ENCODE assay signal across 20 cellular contexts in the genomic region with DNA sequence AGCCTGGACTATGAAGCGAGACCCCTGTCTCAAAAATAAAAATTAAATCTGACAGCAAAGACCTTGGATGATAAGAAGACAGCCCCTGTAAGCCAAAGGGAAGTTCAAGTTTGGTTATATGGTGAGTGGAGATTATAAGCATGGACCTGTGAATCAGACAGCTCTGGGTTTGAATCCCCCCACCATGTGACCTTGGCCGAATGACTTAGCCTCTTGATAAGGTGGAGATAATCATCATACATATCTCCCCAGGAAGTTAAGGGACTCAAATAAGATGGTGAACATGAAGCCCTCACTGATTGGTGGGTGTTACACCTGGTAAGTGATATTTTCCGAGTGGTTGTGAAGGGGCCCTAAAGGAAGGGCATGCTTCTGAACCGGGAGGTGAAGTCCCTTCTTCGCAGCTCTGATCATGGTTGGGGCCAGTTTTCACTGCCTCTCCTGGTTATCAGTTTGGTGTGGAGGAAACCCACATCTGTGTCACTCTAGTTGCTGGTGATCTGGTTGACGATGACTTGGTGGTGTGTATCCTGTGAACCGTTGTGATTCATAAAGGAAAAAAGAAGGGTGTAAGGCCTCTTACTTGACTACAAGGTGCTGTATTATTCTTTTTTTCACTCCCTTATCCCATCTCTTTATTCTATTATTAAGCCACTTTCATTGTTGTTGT.
A peak's percentile ranks its signal among the peaks of the same experiment; 100 is the strongest.
DNase-seq lines count a peak whose midpoint lies in the region; ATAC-seq and FAIRE-seq lines count a peak whose summit lies in the region.
"Had no signal": no experiment of that assay in that cellular context is flagged by ENCODE, and none has a peak within 500 bp of the region (broad histone marks: within the 10 kb centered on the region; RNA-seq: fewer than 3 reads in every experiment).

No MANE protein-coding gene starts in this region.

- no peak overlapping the region for H3K27ac Mint-ChIP-seq in activated T-cell treated with anti-CD3 and anti-CD28 coated beads, Interleukin-2, amount 50 U/mL, for 72 hours
- peak overlapping the region; percentile 62 for H3K27ac Mint-ChIP-seq in activated naive CD8-positive, alpha-beta T cell treated with anti-CD3 and anti-CD28 coated beads, Interleukin-2, amount 50 U/mL, for 24 hours
- H3K27ac Mint-ChIP-seq: activated T-helper 1 cell treated with anti-CD3 and anti-CD28 coated beads, Interleukin-12 subunit alpha, Interleukin-12 subunit beta, Interleukin-2, Interleukin-4 antibody, amounts not matched to agents 30 ng/mL and 10 ng/mL and 1 ng/mL, durations not matched to agents 14 hours and 24 hours and 36 hours; effector memory CD8-positive, alpha-beta T cell had no signal

- DNase-seq in activated T-cell treated with anti-CD3 and anti-CD28 coated beads, Interleukin-2, amount 50 U/mL, for 72 hours = peak in 1 of 2 donors; percentile 14
- no peak for DNase-seq in activated T-cell treated with anti-CD3 and anti-CD28 coated beads, Interleukin-2, amount 50 U/mL, for 1 hour
- DNase-seq in activated naive CD8-positive, alpha-beta T cell treated with anti-CD3 and anti-CD28 coated beads, Interleukin-2, amount 50 U/mL, for 24 hours = peak; percentile 27
- DNase-seq in H4 (ENCODE audit: low spot score) (no peak), ecto neural progenitor cell (ENCODE audit: low spot score) (no peak), RCC 7860 (ENCODE audit: low spot score) (no peak)
- DNase-seq: CD8-positive, alpha-beta memory T cell; effector memory CD8-positive, alpha-beta T cell; foreskin keratinocyte; Kasumi-1; midbrain; NCI-H187; NCI-H526; ovary; PC-3 had no signal

- peak; percentile 78 to 81 for ATAC-seq in activated T-cell treated with anti-CD3 and anti-CD28 coated beads, Interleukin-2, amount 50 U/mL, for 72 hours (replicated peaks in 1 of 2)
- peak; percentile 94 for ATAC-seq in activated naive CD8-positive, alpha-beta T cell treated with anti-CD3 and anti-CD28 coated beads, Interleukin-2, amount 50 U/mL, for 24 hours
- ATAC-seq: effector memory CD8-positive, alpha-beta T cell; foreskin keratinocyte; GM12878; PC-3 had no signal

- H3K9me3 Mint-ChIP-seq in activated T-cell treated with anti-CD3 and anti-CD28 coated beads, Interleukin-2, amount 50 U/mL, for 72 hours = peaks cover 0 to 2% of the 10 kb centered on the region in 2 donors
- H3K9me3 Mint-ChIP-seq in activated naive CD8-positive, alpha-beta T cell treated with anti-CD3 and anti-CD28 coated beads, Interleukin-2, amount 50 U/mL, for 24 hours = no peaks in the 10 kb centered on the region
- H3K9me3 Mint-ChIP-seq: activated T-helper 1 cell treated with anti-CD3 and anti-CD28 coated beads, Interleukin-12 subunit alpha, Interleukin-12 subunit beta, Interleukin-2, Interleukin-4 antibody, amounts not matched to agents 30 ng/mL and 10 ng/mL and 1 ng/mL, durations not matched to agents 14 hours and 24 hours and 36 hours; CD8-positive, alpha-beta memory T cell; effector memory CD8-positive, alpha-beta T cell had no signal

- H3K27me3 ChIP-seq in muscle layer of duodenum (ENCODE audit: low read depth, low read length) (no peaks in the 10 kb centered on the region), subcutaneous abdominal adipose tissue (ENCODE audit: control insufficient read depth in 5 of 5, insufficient read depth in 4 of 5, low read length in 5 of 5) (no peaks in the 10 kb centered on the region)
- H3K27me3 ChIP-seq: foreskin keratinocyte, ovary had no signal

- H3K36me3 ChIP-seq in muscle layer of duodenum (ENCODE audit: control insufficient read depth in 1 of 2, insufficient read depth in 2 of 2, low read length in 2 of 2) (peaks cover 0 to 6% of the 10 kb centered on the region in 2 donors), subcutaneous abdominal adipose tissue (ENCODE audit: control insufficient read depth in 5 of 5, insufficient read depth in 5 of 5, low read length in 5 of 5) (peaks cover 0 to 22% (median 14%) of the 10 kb centered on the region in 5 donors)
- H3K36me3 ChIP-seq: ovary had no signal

- H3K4me3 ChIP-seq in muscle layer of duodenum (ENCODE audit: low read depth in 1 of 2, low read length in 2 of 2) (no peak overlapping the region), subcutaneous abdominal adipose tissue (ENCODE audit: low read depth in 1 of 5, low read length in 5 of 5) (no peak overlapping the region)
- H3K4me3 ChIP-seq: GM12878, ovary had no signal

- no peak overlapping the region for H3K4me3 Mint-ChIP-seq in activated T-cell treated with anti-CD3 and anti-CD28 coated beads, Interleukin-2, amount 50 U/mL, for 72 hours
- H3K4me3 Mint-ChIP-seq in activated naive CD8-positive, alpha-beta T cell treated with anti-CD3 and anti-CD28 coated beads, Interleukin-2, amount 50 U/mL, for 24 hours = no peak overlapping the region
- H3K4me3 Mint-ChIP-seq: activated T-helper 1 cell treated with anti-CD3 and anti-CD28 coated beads, Interleukin-12 subunit alpha, Interleukin-12 subunit beta, Interleukin-2, Interleukin-4 antibody, amounts not matched to agents 30 ng/mL and 10 ng/mL and 1 ng/mL, durations not matched to agents 14 hours and 24 hours and 36 hours; effector memory CD8-positive, alpha-beta T cell had no signal

- no peak overlapping the region for H3K9ac ChIP-seq in subcutaneous abdominal adipose tissue (ENCODE audit: low read length in 5 of 5)

- no peak for FAIRE-seq in RCC 7860 (lab: Jason Lieb, UNC)
- FAIRE-seq: GM12878 had no signal

- no peaks in the 10 kb centered on the region for H3K27me3 Mint-ChIP-seq in activated T-cell treated with anti-CD3 and anti-CD28 coated beads, Interleukin-2, amount 50 U/mL, for 72 hours (ENCODE audit: low read depth)
- H3K27me3 Mint-ChIP-seq in activated naive CD8-positive, alpha-beta T cell treated with anti-CD3 and anti-CD28 coated beads, Interleukin-2, amount 50 U/mL, for 24 hours = no peaks in the 10 kb centered on the region
- H3K27me3 Mint-ChIP-seq: CD8-positive, alpha-beta memory T cell; effector memory CD8-positive, alpha-beta T cell had no signal

- H3K9me3 ChIP-seq in muscle layer of duodenum (ENCODE audit: control insufficient read depth in 1 of 2, low read length in 2 of 2) = no peaks in the 10 kb centered on the region
- no peaks in the 10 kb centered on the region for H3K9me3 ChIP-seq in subcutaneous abdominal adipose tissue (ENCODE audit: control insufficient read depth in 5 of 5, low read length in 5 of 5)
- H3K9me3 ChIP-seq: ovary had no signal

- peaks cover 2 to 7% of the 10 kb centered on the region in 2 donors for H3K36me3 Mint-ChIP-seq in activated T-cell treated with anti-CD3 and anti-CD28 coated beads, Interleukin-2, amount 50 U/mL, for 72 hours (ENCODE audit: insufficient read depth in 2 of 2)
- peaks cover 15% of the 10 kb centered on the region for H3K36me3 Mint-ChIP-seq in activated naive CD8-positive, alpha-beta T cell treated with anti-CD3 and anti-CD28 coated beads, Interleukin-2, amount 50 U/mL, for 24 hours (ENCODE audit: low read depth)

- H3K27ac ChIP-seq in muscle layer of duodenum (ENCODE audit: low read length) (peak overlapping the region; percentile 6), subcutaneous abdominal adipose tissue (ENCODE audit: low read depth, low read length) (peak overlapping the region; percentile 89)
- H3K27ac ChIP-seq: foreskin keratinocyte, VCaP had no signal

- peaks cover 6 to 12% of the 10 kb centered on the region in 2 donors for H3K4me1 ChIP-seq in muscle layer of duodenum (ENCODE audit: control insufficient read depth in 1 of 2, insufficient read depth in 2 of 2, low read length in 2 of 2)
- peaks cover 3 to 22% (median 15%) of the 10 kb centered on the region in 5 donors for H3K4me1 ChIP-seq in subcutaneous abdominal adipose tissue (ENCODE audit: control insufficient read depth in 5 of 5, insufficient read depth in 5 of 5, low read length in 5 of 5)

- peaks cover 11% of the 10 kb centered on the region for H3K4me1 Mint-ChIP-seq in activated T-cell treated with anti-CD3 and anti-CD28 coated beads, Interleukin-2, amount 50 U/mL, for 72 hours (ENCODE audit: low read depth)
- peaks cover 16% of the 10 kb centered on the region for H3K4me1 Mint-ChIP-seq in activated naive CD8-positive, alpha-beta T cell treated with anti-CD3 and anti-CD28 coated beads, Interleukin-2, amount 50 U/mL, for 24 hours
